23 cellular contexts compared by ENCODE assay signal in genomic region chr16:77574867-77575619, GRCh38.
A peak's percentile ranks its signal among the peaks of the same experiment; 100 is the strongest.
DNase-seq lines count a peak whose midpoint lies in the region; ATAC-seq, FAIRE-seq and TF ChIP-seq lines count a peak whose summit lies in the region.
"Had no signal": no experiment of that assay in that cellular context is flagged by ENCODE, and none has a peak within 500 bp of the region (broad histone marks: within the 10 kb centered on the region; RNA-seq: fewer than 3 reads in every experiment).

No MANE protein-coding gene starts in this region.

- H3K79me2 ChIP-seq in astrocyte (ENCODE audit: insufficient read depth, low read length) (no peaks in the 10 kb centered on the region), mammary epithelial cell (ENCODE audit: insufficient read depth, low read length) (no peaks in the 10 kb centered on the region)

- in situ Hi-C loops in mammary epithelial cell (cut with MboI; ENCODE audit: low sequenced_read_pairs in 2 of 2): no loop called here

- H3K4me3 Mint-ChIP-seq in astrocyte (ENCODE audit: unreplicated experiment): no peak overlapping the region
- H3K4me3 Mint-ChIP-seq: activated CD4-positive, alpha-beta memory T cell treated with anti-CD3 and anti-CD28 coated beads for 36 hours; activated naive CD8-positive, alpha-beta T cell treated with anti-CD3 and anti-CD28 coated beads for 36 hours; natural killer cell treated with Interleukin-12 subunit alpha and Interleukin-12 subunit beta and Interleukin-15 and Interleukin-18, amount 100 ng/mL, for 72 hours had no signal

- H4K20me1 ChIP-seq in astrocyte (ENCODE audit: insufficient read depth, low read length): no peaks in the 10 kb centered on the region
- H4K20me1 ChIP-seq in mammary epithelial cell (ENCODE audit: insufficient read depth, low read length): no peaks in the 10 kb centered on the region

- TF ChIP-seq POLR2A in gastroesophageal sphincter (IDR thresholded peaks at IDR 0.05): no peak

- BruUV-seq in mammary epithelial cell (replicated peaks; lab: Mats Ljungman, UMichigan): no TSS peak

- no peak overlapping the region for H3K4me3 ChIP-seq in astrocyte (ENCODE audit: insufficient read depth, low read depth, low read length)
- H3K4me3 ChIP-seq in gastroesophageal sphincter: no peak overlapping the region
- H3K4me3 ChIP-seq in lower lobe of right lung: no peak overlapping the region
- peak overlapping the region in 3 of 5 donors; percentile 14 to 45 (median 22) for H3K4me3 ChIP-seq in subcutaneous abdominal adipose tissue (ENCODE audit: low read depth in 1 of 5, low read length in 5 of 5)
- H3K4me3 ChIP-seq in mammary epithelial cell (replicated peaks in 1 of 3; ENCODE audit: insufficient read depth in 1 of 3, low read depth in 2 of 3, low read length in 3 of 3): no peak overlapping the region
- H3K4me3 ChIP-seq: cardiac muscle cell, GM12878, sigmoid colon had no signal

- no peaks in the 10 kb centered on the region for H3K4me1 Mint-ChIP-seq in astrocyte (ENCODE audit: low read depth, unreplicated experiment)
- H3K4me1 Mint-ChIP-seq: activated naive CD8-positive, alpha-beta T cell treated with anti-CD3 and anti-CD28 coated beads for 36 hours had no signal

- peak; percentile 32 for DNase-seq in astrocyte (ENCODE audit: low read depth)
- no peak for DNase-seq in lower lobe of right lung
- no peak for DNase-seq in activated gamma-delta T cell (lab: John Stamatoyannopoulos, UW)
- no peak for DNase-seq in superior temporal gyrus (ENCODE audit: extremely low spot score)
- no peak for DNase-seq in putamen (ENCODE audit: low spot score)
- no peak for DNase-seq in mammary epithelial cell
- DNase-seq: activated CD4-positive, alpha-beta memory T cell treated with anti-CD3 and anti-CD28 coated beads for 36 hours; activated naive CD8-positive, alpha-beta T cell treated with anti-CD3 and anti-CD28 coated beads for 36 hours; activated T-cell treated with anti-CD3 and anti-CD28 coated beads, Interleukin-2, amount 50 U/mL, for 48 hours; effector CD8-positive, alpha-beta T cell; foreskin fibroblast; GDM1; NCI-H2081; NCI-H510A; SHP77; sigmoid colon; stimulated activated CD4-positive, alpha-beta T cell treated with anti-CD3 and anti-CD28 coated beads, Interleukin-2, amount 100 ng/mL, for 24 hours; WERI-Rb-1 had no signal

- no peak overlapping the region for H3K27ac Mint-ChIP-seq in astrocyte (ENCODE audit: unreplicated experiment)
- H3K27ac Mint-ChIP-seq: activated CD4-positive, alpha-beta memory T cell treated with anti-CD3 and anti-CD28 coated beads for 36 hours; activated naive CD8-positive, alpha-beta T cell treated with anti-CD3 and anti-CD28 coated beads for 36 hours; natural killer cell treated with Interleukin-12 subunit alpha and Interleukin-12 subunit beta and Interleukin-15 and Interleukin-18, amount 100 ng/mL, for 72 hours had no signal

- H3K4me2 ChIP-seq in astrocyte (ENCODE audit: low read length) (no peak overlapping the region), mammary epithelial cell (ENCODE audit: insufficient read depth, low read depth, low read length) (no peak overlapping the region)

- H3K36me3 Mint-ChIP-seq in astrocyte (ENCODE audit: low read depth, unreplicated experiment): no peaks in the 10 kb centered on the region
- H3K36me3 Mint-ChIP-seq: activated CD4-positive, alpha-beta memory T cell treated with anti-CD3 and anti-CD28 coated beads for 36 hours; activated naive CD8-positive, alpha-beta T cell treated with anti-CD3 and anti-CD28 coated beads for 36 hours; natural killer cell treated with Interleukin-12 subunit alpha and Interleukin-12 subunit beta and Interleukin-15 and Interleukin-18, amount 100 ng/mL, for 72 hours had no signal

- WGBS in gastroesophageal sphincter (ENCODE audit: low coverage in 1 of 2), 2 donors: 53 to 89% methylated on average over 5 to 6 of the region's 13 CpGs
- WGBS in mammary epithelial cell (ENCODE audit: low coverage, missing lambda C conversion rate): 70% methylated on average over 12 of the region's 13 CpGs

- H3K9me3 Mint-ChIP-seq in astrocyte (ENCODE audit: unreplicated experiment): no peaks in the 10 kb centered on the region
- H3K9me3 Mint-ChIP-seq: activated CD4-positive, alpha-beta memory T cell treated with anti-CD3 and anti-CD28 coated beads for 36 hours; activated naive CD8-positive, alpha-beta T cell treated with anti-CD3 and anti-CD28 coated beads for 36 hours; natural killer cell treated with Interleukin-12 subunit alpha and Interleukin-12 subunit beta and Interleukin-15 and Interleukin-18, amount 100 ng/mL, for 72 hours had no signal

- no peak overlapping the region for H3K9ac ChIP-seq in astrocyte (ENCODE audit: low read length)
- H3K9ac ChIP-seq in subcutaneous abdominal adipose tissue (ENCODE audit: low read length in 5 of 5): peak overlapping the region in 2 of 5 donors; percentile 11 to 31
- H3K9ac ChIP-seq in mammary epithelial cell (ENCODE audit: insufficient read depth, low read length): no peak overlapping the region

- H2AFZ ChIP-seq in astrocyte (ENCODE audit: low read depth, low read length) (no peak overlapping the region), mammary epithelial cell (ENCODE audit: low read depth, low read length) (no peak overlapping the region)

- dilution Hi-C loops in mammary epithelial cell (cut with HindIII; ENCODE audit: low sequenced_read_pairs): no loop called here

- H3K4me1 ChIP-seq in astrocyte (ENCODE audit: insufficient read depth, low read length) (no peaks in the 10 kb centered on the region), gastroesophageal sphincter (no peaks in the 10 kb centered on the region), lower lobe of right lung (no peaks in the 10 kb centered on the region), subcutaneous abdominal adipose tissue (ENCODE audit: control insufficient read depth in 5 of 5, insufficient read depth in 5 of 5, low read length in 5 of 5) (peaks cover 10 to 53% (median 23%) of the 10 kb centered on the region in 5 donors), mammary epithelial cell (ENCODE audit: insufficient read depth, low read length) (no peaks in the 10 kb centered on the region)
- H3K4me1 ChIP-seq: sigmoid colon had no signal

- CTCF ChIA-PET in mammary epithelial cell (lab: Charles Lee; ENCODE audit: low non-redundant PET): no interaction called here

- peaks cover 6% of the 10 kb centered on the region for H3K27me3 Mint-ChIP-seq in astrocyte (ENCODE audit: low read depth, unreplicated experiment)

- H3K27me3 ChIP-seq in astrocyte (ENCODE audit: insufficient read depth, low read length) (no peaks in the 10 kb centered on the region), gastroesophageal sphincter (peaks cover 15% of the 10 kb centered on the region), lower lobe of right lung (ENCODE audit: low read depth) (no peaks in the 10 kb centered on the region), subcutaneous abdominal adipose tissue (ENCODE audit: control insufficient read depth in 5 of 5, insufficient read depth in 4 of 5, low read length in 5 of 5) (no peaks in the 10 kb centered on the region), mammary epithelial cell (ENCODE audit: insufficient read depth, low read length) (no peaks in the 10 kb centered on the region)
- H3K27me3 ChIP-seq: sigmoid colon had no signal

- H3K9me3 ChIP-seq in astrocyte (ENCODE audit: insufficient read depth, low read depth, low read length) (no peaks in the 10 kb centered on the region), gastroesophageal sphincter (no peaks in the 10 kb centered on the region), lower lobe of right lung (no peaks in the 10 kb centered on the region), subcutaneous abdominal adipose tissue (ENCODE audit: control insufficient read depth in 5 of 5, low read length in 5 of 5) (peaks cover 0 to 6% (median 4%) of the 10 kb centered on the region in 5 donors), mammary epithelial cell (replicated peaks; ENCODE audit: insufficient read depth, low read length) (no peaks in the 10 kb centered on the region)

- TF ChIP-seq EP300 in gastroesophageal sphincter (IDR thresholded peaks at IDR 0.05): no peak

- intact Hi-C loops in lower lobe of right lung (cut with DNase I): no loop called here
- intact Hi-C loops in mammary epithelial cell (cut with micrococcal nuclease): no loop called here

- TF ChIP-seq CTCF in astrocyte (IDR thresholded peaks at IDR 0.05; ENCODE audit: insufficient read depth, low read depth, low read length) (no peak), gastroesophageal sphincter (IDR thresholded peaks at IDR 0.05) (no peak), lower lobe of right lung (IDR thresholded peaks at IDR 0.05) (no peak), mammary epithelial cell (conservative IDR thresholded peaks at IDR 0.05 in 1 of 2, IDR thresholded peaks at IDR 0.05 in 1 of 2; ENCODE audit: extremely low read depth in 1 of 2, insufficient read depth in 1 of 2, low read depth in 1 of 2, low read length in 2 of 2) (no peak)

- H3K27ac ChIP-seq in astrocyte (ENCODE audit: low read depth, low read length) (no peak overlapping the region), gastroesophageal sphincter (peak overlapping the region in 1 of 4 donors; percentile 22), lower lobe of right lung (peak overlapping the region; percentile 18), subcutaneous abdominal adipose tissue (ENCODE audit: low read depth, low read length) (peak overlapping the region; percentile 63), mammary epithelial cell (ENCODE audit: insufficient read depth, low read depth, low read length) (no peak overlapping the region)
- H3K27ac ChIP-seq: cardiac muscle cell, WERI-Rb-1 had no signal

- FAIRE-seq in astrocyte (lab: Jason Lieb, UNC): no peak
- FAIRE-seq: GM12878 had no signal

- H3K36me3 ChIP-seq in astrocyte (ENCODE audit: insufficient read depth, low read length) (no peaks in the 10 kb centered on the region), gastroesophageal sphincter (no peaks in the 10 kb centered on the region), lower lobe of right lung (no peaks in the 10 kb centered on the region), subcutaneous abdominal adipose tissue (ENCODE audit: control insufficient read depth in 5 of 5, insufficient read depth in 5 of 5, low read length in 5 of 5) (no peaks in the 10 kb centered on the region), mammary epithelial cell (ENCODE audit: insufficient read depth, low read length) (no peaks in the 10 kb centered on the region)
- H3K36me3 ChIP-seq: cardiac muscle cell, sigmoid colon, WERI-Rb-1 had no signal

- peak; percentile 69 for ATAC-seq in gastroesophageal sphincter
- ATAC-seq in lower lobe of right lung: peak; percentile 64 to 81
- ATAC-seq: GM12878 had no signal

Comparison
In these comparisons a context has a peak if more than half of its experiments do, and no peak if none do; other contexts are left out.
1. H3K27ac ChIP-seq: peak in lower lobe of right lung (single experiment) and subcutaneous abdominal adipose tissue (single experiment); none in astrocyte (single experiment) and mammary epithelial cell (single experiment).
2. H3K4me3 ChIP-seq: peak in subcutaneous abdominal adipose tissue (3 of 5); none in astrocyte (single experiment), gastroesophageal sphincter (0 of 2), lower lobe of right lung (single experiment) and mammary epithelial cell (0 of 3).